In the genomic region with DNA sequence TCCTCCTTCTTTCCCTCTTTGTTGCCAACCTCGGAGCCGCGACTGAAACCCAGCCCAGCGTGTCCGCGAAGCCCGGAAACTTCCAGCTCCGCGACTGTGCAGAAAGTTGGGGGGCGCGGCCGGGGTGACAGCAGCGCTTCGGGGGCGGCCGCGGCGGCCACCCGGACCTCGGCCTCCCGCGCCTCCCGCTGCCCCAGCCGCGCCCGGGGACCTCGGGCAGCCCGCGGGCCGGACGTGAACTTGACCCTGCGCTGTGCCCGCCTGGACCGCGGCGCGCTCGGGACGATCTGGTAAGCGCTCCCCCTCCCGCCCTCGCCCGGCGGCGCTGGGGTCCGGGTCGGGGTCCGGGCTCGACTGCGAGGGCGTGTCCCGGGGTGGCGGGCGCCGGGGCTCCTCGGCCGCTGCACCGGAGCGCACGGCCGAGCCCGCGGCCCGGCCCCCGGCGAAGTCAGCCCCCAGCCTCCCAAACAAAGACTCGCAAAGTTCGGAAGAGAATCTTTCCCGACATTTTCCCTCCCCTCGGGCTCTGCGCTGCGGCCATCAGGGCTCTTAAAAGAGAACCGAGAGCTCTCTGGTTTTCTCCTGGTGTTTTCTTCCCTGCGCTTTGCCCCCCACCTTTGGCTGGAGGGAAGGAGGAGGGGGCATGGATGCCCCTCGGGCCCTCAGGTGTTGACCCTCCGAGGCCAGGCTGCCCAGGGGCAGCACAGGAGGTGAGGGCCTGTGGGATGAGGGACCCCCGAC, we compare ENCODE assay signal across 8 cellular contexts.
A peak's percentile ranks its signal among the peaks of the same experiment; 100 is the strongest.
DNase-seq lines count a peak whose midpoint lies in the region; ATAC-seq and TF ChIP-seq lines count a peak whose summit lies in the region.

No MANE protein-coding gene starts in this region.

- H3K4me3 ChIP-seq in GM06990 (replicated peaks; ENCODE audit: low read depth, low read length): peak overlapping the region; percentile 42

- H3K27me3 ChIP-seq in GM06990 (replicated peaks; ENCODE audit: control insufficient read depth, insufficient read depth, low read length): peaks cover 3% of the 10 kb centered on the region

- DNase-seq in GM06990 (ENCODE audit: extremely low read depth, insufficient read length): no peak
- DNase-seq in activated T-helper 1 cell treated with anti-CD3 and anti-CD28 coated beads, Interleukin-12 subunit alpha, Interleukin-12 subunit beta, Interleukin-2, Interleukin-4 antibody, amounts not matched to agents 30 ng/mL and 10 ng/mL and 1 ng/mL, durations not matched to agents 14 hours and 24 hours and 36 hours (ENCODE audit: low spot score): peak; percentile 29
- DNase-seq in glutamatergic neuron: no peak
- no peak for DNase-seq in osteocyte (ENCODE audit: extremely low spot score, unreplicated experiment)
- no peak for DNase-seq in NCI-H1105 treated with DMSO at 0.1 percent for 48 hours (lab: John Stamatoyannopoulos, UW)

- H3K4me3 Mint-ChIP-seq in activated T-helper 1 cell treated with anti-CD3 and anti-CD28 coated beads, Interleukin-12 subunit alpha, Interleukin-12 subunit beta, Interleukin-2, Interleukin-4 antibody, amounts not matched to agents 30 ng/mL and 10 ng/mL and 1 ng/mL, durations not matched to agents 14 hours and 24 hours and 36 hours: peak overlapping the region; percentile 79
- peak overlapping the region; percentile 49 for H3K4me3 Mint-ChIP-seq in glutamatergic neuron (ENCODE audit: unreplicated experiment)
- peak overlapping the region; percentile 74 for H3K4me3 Mint-ChIP-seq in osteocyte (ENCODE audit: unreplicated experiment)

- H3K36me3 ChIP-seq in GM06990 (ENCODE audit: control insufficient read depth, insufficient read depth, low read length): no peaks in the 10 kb centered on the region

- ATAC-seq in GM18858 (IDR thresholded peaks at IDR 0.05; ENCODE audit: unreplicated experiment) (no peak), GM21619 (IDR thresholded peaks at IDR 0.05; ENCODE audit: unreplicated experiment) (no peak), HG03460 (IDR thresholded peaks at IDR 0.05; ENCODE audit: unreplicated experiment) (no peak)

- H3K9me3 Mint-ChIP-seq in activated T-helper 1 cell treated with anti-CD3 and anti-CD28 coated beads, Interleukin-12 subunit alpha, Interleukin-12 subunit beta, Interleukin-2, Interleukin-4 antibody, amounts not matched to agents 30 ng/mL and 10 ng/mL and 1 ng/mL, durations not matched to agents 14 hours and 24 hours and 36 hours: no peaks in the 10 kb centered on the region
- H3K9me3 Mint-ChIP-seq in glutamatergic neuron (ENCODE audit: unreplicated experiment) (no peaks in the 10 kb centered on the region), osteocyte (ENCODE audit: unreplicated experiment) (no peaks in the 10 kb centered on the region)

- peaks cover 8% of the 10 kb centered on the region for H3K27me3 Mint-ChIP-seq in activated T-helper 1 cell treated with anti-CD3 and anti-CD28 coated beads, Interleukin-12 subunit alpha, Interleukin-12 subunit beta, Interleukin-2, Interleukin-4 antibody, amounts not matched to agents 30 ng/mL and 10 ng/mL and 1 ng/mL, durations not matched to agents 14 hours and 24 hours and 36 hours (ENCODE audit: insufficient read depth)
- H3K27me3 Mint-ChIP-seq in glutamatergic neuron (ENCODE audit: unreplicated experiment) (peaks cover 4% of the 10 kb centered on the region), osteocyte (ENCODE audit: unreplicated experiment) (no peaks in the 10 kb centered on the region)

- no peak for TF ChIP-seq CTCF in GM06990 (IDR thresholded peaks at IDR 0.05; ENCODE audit: insufficient read depth, low read length, poor library complexity, severe bottlenecking)
- no peak for TF ChIP-seq CTCF in glutamatergic neuron (IDR thresholded peaks at IDR 0.05; ENCODE audit: partially characterized antibody, unreplicated experiment)
- TF ChIP-seq CTCF in osteocyte (IDR thresholded peaks at IDR 0.05): no peak

- H3K27ac Mint-ChIP-seq in activated T-helper 1 cell treated with anti-CD3 and anti-CD28 coated beads, Interleukin-12 subunit alpha, Interleukin-12 subunit beta, Interleukin-2, Interleukin-4 antibody, amounts not matched to agents 30 ng/mL and 10 ng/mL and 1 ng/mL, durations not matched to agents 14 hours and 24 hours and 36 hours: peak overlapping the region; percentile 74
- H3K27ac Mint-ChIP-seq in glutamatergic neuron (ENCODE audit: unreplicated experiment) (no peak overlapping the region), osteocyte (ENCODE audit: unreplicated experiment) (peak overlapping the region; percentile 86)

- H3K4me1 Mint-ChIP-seq in activated T-helper 1 cell treated with anti-CD3 and anti-CD28 coated beads, Interleukin-12 subunit alpha, Interleukin-12 subunit beta, Interleukin-2, Interleukin-4 antibody, amounts not matched to agents 30 ng/mL and 10 ng/mL and 1 ng/mL, durations not matched to agents 14 hours and 24 hours and 36 hours (ENCODE audit: low read depth): no peaks in the 10 kb centered on the region
- H3K4me1 Mint-ChIP-seq in glutamatergic neuron (ENCODE audit: low read depth, unreplicated experiment): peaks cover 2% of the 10 kb centered on the region
- H3K4me1 Mint-ChIP-seq in osteocyte (ENCODE audit: unreplicated experiment): peaks cover 24% of the 10 kb centered on the region

- no peaks in the 10 kb centered on the region for H3K36me3 Mint-ChIP-seq in activated T-helper 1 cell treated with anti-CD3 and anti-CD28 coated beads, Interleukin-12 subunit alpha, Interleukin-12 subunit beta, Interleukin-2, Interleukin-4 antibody, amounts not matched to agents 30 ng/mL and 10 ng/mL and 1 ng/mL, durations not matched to agents 14 hours and 24 hours and 36 hours (ENCODE audit: low read depth)
- H3K36me3 Mint-ChIP-seq in glutamatergic neuron (ENCODE audit: unreplicated experiment) (no peaks in the 10 kb centered on the region), osteocyte (ENCODE audit: unreplicated experiment) (no peaks in the 10 kb centered on the region)

- intact Hi-C loops in activated T-helper 1 cell treated with anti-CD3 and anti-CD28 coated beads, Interleukin-12 subunit alpha, Interleukin-12 subunit beta, Interleukin-2, Interleukin-4 antibody, amounts not matched to agents 30 ng/mL and 10 ng/mL and 1 ng/mL, durations not matched to agents 14 hours and 24 hours and 36 hours (cut with micrococcal nuclease): loop anchor here (1.0 kb wide), 1 partner anchor 9 kb away; no protein-coding TSS in a partner anchor
